ENCODE assay signal across 10 cellular contexts in the genomic region with DNA sequence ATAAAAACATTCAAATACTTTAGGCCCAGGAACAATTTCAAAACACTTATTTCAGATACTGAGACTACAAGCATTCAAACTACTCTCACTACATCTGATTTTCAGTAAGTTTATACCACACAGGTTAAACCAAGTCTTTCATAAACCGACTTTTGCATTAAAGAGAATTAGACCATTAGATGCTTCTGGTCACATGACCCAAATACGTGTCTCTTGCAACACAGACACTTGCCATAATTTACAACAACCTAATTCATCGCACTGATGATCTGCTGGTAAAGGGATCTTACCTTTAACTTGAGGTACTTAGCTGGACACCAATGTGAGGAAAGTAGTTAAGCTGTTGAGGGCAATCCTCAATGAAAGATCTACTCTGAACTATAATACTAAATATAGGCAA. TPM values are rescaled to one million over a fixed set of nuclear protein-coding genes. Genes with fewer than 3 reads are reported as not detected.
DNase-seq lines count a peak whose midpoint lies in the region; ATAC-seq and TF ChIP-seq lines count a peak whose summit lies in the region.
"Had no signal": no experiment of that assay in that cellular context is flagged by ENCODE, and none has a peak within 500 bp of the region (broad histone marks: within the 10 kb centered on the region; RNA-seq: fewer than 3 reads in every experiment).

No MANE protein-coding gene starts in this region.

- no peak for ATAC-seq in natural killer cell
- no peak for ATAC-seq in GM19452 (IDR thresholded peaks at IDR 0.05; ENCODE audit: unreplicated experiment)
- no peak for ATAC-seq in HG02870 (IDR thresholded peaks at IDR 0.05; ENCODE audit: unreplicated experiment)

- H3K4me3 ChIP-seq in BLaER1 (peak overlapping the region; percentile 95), choroid plexus epithelial cell (ENCODE audit: low read depth, low read length) (peak overlapping the region; percentile 100)

- H3K27ac ChIP-seq in BLaER1 (no peak overlapping the region), KOPT-K1 (ENCODE audit: low read depth, low read length, poor library complexity, severe bottlenecking) (peak overlapping the region; percentile 99)

- peak overlapping the region; percentile 100 for H3K9ac ChIP-seq in BLaER1

- H3K27me3 ChIP-seq in BLaER1 = no peaks in the 10 kb centered on the region

- peaks cover 80% of the 10 kb centered on the region for H4K20me1 ChIP-seq in BLaER1

- H3K27me3 Mint-ChIP-seq in natural killer cell (ENCODE audit: low read depth in 2 of 2) = no peaks in the 10 kb centered on the region

- peaks cover 72% of the 10 kb centered on the region for H3K36me3 ChIP-seq in BLaER1
- peaks cover 74% of the 10 kb centered on the region for H3K36me3 ChIP-seq in KOPT-K1 (ENCODE audit: insufficient read depth, low read length)

- intact Hi-C loops in natural killer cell (cut with micrococcal nuclease) = loop anchor here (5.0 to 10.0 kb wide), 2 partner anchors 63 to 115 kb away; a partner anchor contains a TSS

- DNase-seq in choroid plexus epithelial cell (ENCODE audit: low read depth) (no peak), natural killer cell (no peak), amygdala (lab: John Stamatoyannopoulos, UW) (no peak), D341Med (ENCODE audit: low spot score) (no peak)
- DNase-seq: cerebellar nuclear complex, NCI-H1694 treated with DMSO at 0.1 percent for 48 hours had no signal

- H3K9me3 ChIP-seq in BLaER1 = no peaks in the 10 kb centered on the region
- H3K9me3 ChIP-seq in KOPT-K1 (ENCODE audit: insufficient read depth, low read length, poor library complexity, severe bottlenecking) = no peaks in the 10 kb centered on the region

- H3K9me3 Mint-ChIP-seq in natural killer cell = no peaks in the 10 kb centered on the region

- H3K36me3 Mint-ChIP-seq in natural killer cell = peaks cover 60% of the 10 kb centered on the region

- H3K4me1 ChIP-seq in BLaER1 = peaks cover 62% of the 10 kb centered on the region

- TF ChIP-seq CTCF in choroid plexus epithelial cell (conservative IDR thresholded peaks at IDR 0.05; ENCODE audit: low read depth, low read length) = no peak
- TF ChIP-seq CTCF in natural killer cell (IDR thresholded peaks at IDR 0.05) = no peak

- H3K4me3 Mint-ChIP-seq in natural killer cell = peak overlapping the region; percentile 97

- H3K4me2 ChIP-seq in BLaER1 = peak overlapping the region; percentile 88

- H3K27ac Mint-ChIP-seq in natural killer cell = peak overlapping the region; percentile 98 to 99

- peaks cover 91% of the 10 kb centered on the region in 2 donors for H3K4me1 Mint-ChIP-seq in natural killer cell

RNA-seq across cellular contexts. Expression of a gene that starts 3.2 kb away (rescaled TPM):
- total RNA-seq in natural killer cell = 1,000 to 10,000 TPM; 1,749 to 2,212 (median 1,853) TPM
